In the genomic region with DNA sequence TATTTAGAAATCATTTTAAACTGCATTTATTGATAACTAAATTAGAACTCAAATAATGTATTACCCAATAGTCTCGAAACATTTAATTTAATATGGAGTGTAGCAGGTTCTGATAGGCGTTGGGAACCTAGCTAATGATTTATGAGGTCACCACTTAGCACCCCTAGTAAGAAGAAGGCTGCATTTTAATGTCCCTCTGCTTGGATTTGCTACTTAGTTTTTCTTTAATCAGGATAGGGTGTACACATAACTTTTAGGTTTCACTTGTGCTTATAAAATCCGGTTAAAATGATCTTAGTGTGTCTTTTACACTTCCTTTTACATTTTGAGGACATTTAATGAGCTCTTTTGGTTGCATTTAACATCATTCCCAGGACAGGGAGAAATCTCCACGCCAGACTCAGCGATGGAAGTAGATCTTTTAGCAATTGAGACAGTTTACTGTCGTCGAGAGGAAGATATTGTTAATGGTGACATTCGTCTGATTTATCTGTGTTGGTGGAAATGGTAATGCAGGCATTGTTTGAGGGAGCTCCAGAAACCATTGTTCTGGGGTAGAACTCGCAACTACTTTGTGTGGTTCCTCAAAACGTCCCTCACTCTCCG, we compare ENCODE assay signal across 15 cellular contexts. TPM values are rescaled to one million over a fixed set of nuclear protein-coding genes. Genes with fewer than 3 reads are reported as not detected.
DNase-seq lines count a peak whose midpoint lies in the region; FAIRE-seq and TF ChIP-seq lines count a peak whose summit lies in the region.
"Had no signal": no experiment of that assay in that cellular context is flagged by ENCODE, and none has a peak within 500 bp of the region (broad histone marks: within the 10 kb centered on the region; RNA-seq: fewer than 3 reads in every experiment).

No MANE protein-coding gene starts in this region.

- H3K27ac Mint-ChIP-seq in activated CD4-positive, alpha-beta T cell treated with anti-CD3 and anti-CD28 coated beads, Interleukin-2, amount 10 ng/mL, durations not matched to agents 7 days and 5 days: no peak overlapping the region

- peaks cover 56% of the 10 kb centered on the region for H3K79me2 ChIP-seq in smooth muscle cell (ENCODE audit: low read depth)

- H3K4me1 ChIP-seq in smooth muscle cell (ENCODE audit: low read depth): no peaks in the 10 kb centered on the region
- H3K4me1 ChIP-seq: BE2C had no signal

- 14% methylated on average over 11 of the region's 11 CpGs for WGBS in smooth muscle cell (ENCODE audit: low lambda C conversion rate)

- H3K27me3 ChIP-seq in smooth muscle cell (ENCODE audit: low read depth): peaks cover 92% of the 10 kb centered on the region

- peaks cover 7% of the 10 kb centered on the region for H3F3A ChIP-seq in smooth muscle cell (ENCODE audit: low read depth)

- peak overlapping the region; percentile 97 for H3K27ac ChIP-seq in epithelial cell of prostate
- peak overlapping the region; percentile 83 for H3K27ac ChIP-seq in smooth muscle cell (ENCODE audit: low read depth)
- H3K27ac ChIP-seq: Peyer's patch, transverse colon had no signal

- H4K20me1 ChIP-seq in smooth muscle cell (ENCODE audit: low read depth): peaks cover 3% of the 10 kb centered on the region

- H3K4me2 ChIP-seq in smooth muscle cell: peak overlapping the region; percentile 88

- peaks cover 36% of the 10 kb centered on the region for H3K36me3 Mint-ChIP-seq in activated CD4-positive, alpha-beta T cell treated with anti-CD3 and anti-CD28 coated beads, Interleukin-2, amount 10 ng/mL, durations not matched to agents 7 days and 5 days (ENCODE audit: low read depth)

- no peak for FAIRE-seq in frontal cortex (lab: Jason Lieb, UNC)

- H3K9me3 ChIP-seq in smooth muscle cell (replicated peaks; ENCODE audit: low read depth): no peaks in the 10 kb centered on the region
- H3K9me3 ChIP-seq: BE2C, transverse colon had no signal

- peak overlapping the region; percentile 84 for H3K9ac ChIP-seq in smooth muscle cell (ENCODE audit: low read depth)

- peaks cover 86% of the 10 kb centered on the region for H3K27me3 Mint-ChIP-seq in activated CD4-positive, alpha-beta T cell treated with anti-CD3 and anti-CD28 coated beads, Interleukin-2, amount 10 ng/mL, durations not matched to agents 7 days and 5 days

- no peak for DNase-seq in activated CD4-positive, alpha-beta T cell treated with anti-CD3 and anti-CD28 coated beads, Interleukin-2, amount 10 ng/mL, durations not matched to agents 7 days and 5 days
- DNase-seq in activated CD4-positive, alpha-beta T cell treated with anti-CD3 and anti-CD28 coated beads for 1 hour: no peak
- DNase-seq in OCI-M1 (lab: John Stamatoyannopoulos, UW) (peak; percentile 79), epithelial cell of prostate (ENCODE audit: low read depth, low spot score) (no peak), smooth muscle cell (lab: John Stamatoyannopoulos, UW; ENCODE audit: unreplicated experiment) (no peak), NCI-H2196 (lab: John Stamatoyannopoulos, UW; ENCODE audit: unreplicated experiment) (no peak), frontal cortex (ENCODE audit: low spot score in 2 of 2) (no peak)
- no peak for DNase-seq in stimulated activated CD4-positive, alpha-beta T cell treated with anti-CD3 and anti-CD28 coated beads, Interleukin-2, amount 100 ng/mL, for 24 hours
- DNase-seq: activated CD4-positive, alpha-beta T cell treated with anti-CD3 and anti-CD28 coated beads, Interleukin-2, amount 50 U/mL, for 1 hour; amniotic stem cell; BE2C; erythroblast; NCI-H1436 treated with DMSO at 0.1 percent for 48 hours; Peyer's patch; transverse colon had no signal

- POLR2A ChIA-PET in activated CD4-positive, alpha-beta T cell treated with anti-CD3 and anti-CD28 coated beads, Interleukin-2, amount 10 ng/mL, durations not matched to agents 7 days and 5 days (lab: Charles Lee): interaction anchor here (0.8 kb wide), 1 partner anchor 10 kb away, joined by 5 read pairs; no protein-coding TSS in a partner anchor

- peak overlapping the region; percentile 12 for H3K4me3 Mint-ChIP-seq in activated CD4-positive, alpha-beta T cell treated with anti-CD3 and anti-CD28 coated beads, Interleukin-2, amount 10 ng/mL, durations not matched to agents 7 days and 5 days

- H3K4me3 ChIP-seq in smooth muscle cell: peak overlapping the region; percentile 90
- H3K4me3 ChIP-seq: Peyer's patch, transverse colon had no signal

- peak overlapping the region; percentile 46 for H2AFZ ChIP-seq in smooth muscle cell (ENCODE audit: low read depth)

- H3K4me1 Mint-ChIP-seq in activated CD4-positive, alpha-beta T cell treated with anti-CD3 and anti-CD28 coated beads, Interleukin-2, amount 10 ng/mL, durations not matched to agents 7 days and 5 days: peaks cover 31% of the 10 kb centered on the region

- CTCF ChIA-PET in activated CD4-positive, alpha-beta T cell treated with anti-CD3 and anti-CD28 coated beads, Interleukin-2, amount 10 ng/mL, durations not matched to agents 7 days and 5 days (lab: Charles Lee): interaction anchor here (0.9 to 3.4 kb wide), 3 partner anchors 13 to 26 kb away, joined by 3 to 11 read pairs (median 4); no protein-coding TSS in a partner anchor

- H3K9me3 Mint-ChIP-seq in activated CD4-positive, alpha-beta T cell treated with anti-CD3 and anti-CD28 coated beads, Interleukin-2, amount 10 ng/mL, durations not matched to agents 7 days and 5 days: peaks cover 15% of the 10 kb centered on the region

- H3K36me3 ChIP-seq in smooth muscle cell (ENCODE audit: low read depth): no peaks in the 10 kb centered on the region
- H3K36me3 ChIP-seq: BE2C, Peyer's patch, transverse colon had no signal

- no peak for TF ChIP-seq CTCF in smooth muscle cell (IDR thresholded peaks at IDR 0.05; ENCODE audit: borderline replicate concordance, insufficient read depth, poor library complexity, severe bottlenecking)

RNA-seq across cellular contexts. Expression of gene TFAP2A, which starts 5.6 kb away (rescaled TPM):
- not detected for total RNA-seq in activated CD4-positive, alpha-beta T cell treated with anti-CD3 and anti-CD28 coated beads, Interleukin-2, amount 10 ng/mL, durations not matched to agents 7 days and 5 days
- total RNA-seq in smooth muscle cell: 6.2 and 13.6 TPM in 2 replicates
- polyA plus RNA-seq in smooth muscle cell: 10.1 and 33.9 TPM in 2 replicates
- total RNA-seq in frontal cortex: not detected
- total RNA-seq: transverse colon had no signal
